14 cellular contexts compared by ENCODE assay signal in the genomic region with DNA sequence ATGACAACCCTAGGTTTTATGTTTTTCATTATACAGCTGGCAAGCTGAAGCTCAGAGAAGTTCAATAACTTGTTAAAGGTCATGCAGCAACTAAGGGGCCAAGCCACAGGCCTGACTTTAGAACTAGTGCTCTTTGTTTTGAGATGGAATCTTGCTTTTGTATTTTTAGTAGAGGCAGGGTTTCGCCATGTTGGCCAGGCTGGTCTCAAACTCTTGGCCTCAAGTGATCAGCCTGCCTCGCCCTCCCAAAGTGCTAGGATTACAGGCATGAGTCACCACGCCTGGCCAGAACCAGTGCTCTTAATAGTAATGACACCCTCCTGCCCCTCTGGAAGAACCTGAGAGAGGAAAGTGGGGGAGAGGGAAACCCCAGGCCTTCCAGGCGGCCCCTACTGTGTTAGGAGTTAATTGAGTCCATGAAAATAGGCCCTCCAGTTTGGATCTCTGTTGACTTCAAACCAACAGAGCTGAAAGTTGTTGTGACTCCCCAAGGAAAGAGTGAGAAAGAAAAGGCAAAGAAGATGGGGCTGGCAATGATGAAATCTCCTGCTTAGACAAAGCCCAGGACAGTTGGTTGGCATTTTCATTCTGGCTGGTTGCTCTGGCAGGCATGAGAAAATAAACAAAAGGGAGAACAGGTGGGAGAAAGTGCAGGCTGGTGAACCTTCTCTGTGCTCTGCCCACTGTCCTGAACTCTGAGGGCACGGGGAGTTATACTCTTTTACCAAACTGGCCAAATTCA. TPM values are rescaled to one million over a fixed set of nuclear protein-coding genes. Genes with fewer than 3 reads are reported as not detected.
A peak's percentile ranks its signal among the peaks of the same experiment; 100 is the strongest.
DNase-seq lines count a peak whose midpoint lies in the region; ATAC-seq and TF ChIP-seq lines count a peak whose summit lies in the region.
"Had no signal": no experiment of that assay in that cellular context is flagged by ENCODE, and none has a peak within 500 bp of the region (broad histone marks: within the 10 kb centered on the region; RNA-seq: fewer than 3 reads in every experiment).

No MANE protein-coding gene starts in this region.

- TF ChIP-seq CTCF in GM20000 (IDR thresholded peaks at IDR 0.05; ENCODE audit: extremely low read depth, missing control alignments): no peak

- no peak overlapping the region for H3K4me3 Mint-ChIP-seq in activated T-helper 17 cell treated with anti-CD3 and anti-CD28 coated beads, Interleukin-2, amount 50 U/mL, for 72 hours
- H3K4me3 Mint-ChIP-seq: activated T-helper 1 cell treated with anti-CD3 and anti-CD28 coated beads, Interleukin-12 subunit alpha, Interleukin-12 subunit beta, Interleukin-2, Interleukin-4 antibody, amounts not matched to agents 30 ng/mL and 10 ng/mL and 1 ng/mL, durations not matched to agents 14 hours and 24 hours and 36 hours; stimulated activated naive B cell treated with anti-CD40 and anti-IgM and Interleukin-4, amounts not matched to agents 10 μg/mL and 1 μg/mL and 100 μg/mL, for 72 hours had no signal

- H3K4me1 Mint-ChIP-seq in activated T-helper 17 cell treated with anti-CD3 and anti-CD28 coated beads, Interleukin-2, amount 50 U/mL, for 72 hours: peaks cover 4% of the 10 kb centered on the region

- no peak for ATAC-seq in activated T-helper 17 cell treated with anti-CD3 and anti-CD28 coated beads, Interleukin-2, amount 50 U/mL, for 72 hours (replicated peaks)
- no peak for ATAC-seq in HG03025 (IDR thresholded peaks at IDR 0.05; ENCODE audit: low FRiP score, unreplicated experiment)
- ATAC-seq: stimulated activated naive B cell treated with anti-CD40 and anti-IgM and Interleukin-4, amounts not matched to agents 10 μg/mL and 1 μg/mL and 100 μg/mL, for 72 hours had no signal

- no peaks in the 10 kb centered on the region for H3K36me3 Mint-ChIP-seq in activated T-helper 17 cell treated with anti-CD3 and anti-CD28 coated beads, Interleukin-2, amount 50 U/mL, for 72 hours (ENCODE audit: low read depth)

- no peaks in the 10 kb centered on the region for H3K27me3 Mint-ChIP-seq in activated T-helper 17 cell treated with anti-CD3 and anti-CD28 coated beads, Interleukin-2, amount 50 U/mL, for 72 hours
- H3K27me3 Mint-ChIP-seq: stimulated activated naive B cell treated with anti-CD40 and anti-IgM and Interleukin-4, amounts not matched to agents 10 μg/mL and 1 μg/mL and 100 μg/mL, for 72 hours had no signal

- no peaks in the 10 kb centered on the region for H3K9me3 Mint-ChIP-seq in activated T-helper 17 cell treated with anti-CD3 and anti-CD28 coated beads, Interleukin-2, amount 50 U/mL, for 72 hours
- H3K9me3 Mint-ChIP-seq: activated T-helper 1 cell treated with anti-CD3 and anti-CD28 coated beads, Interleukin-12 subunit alpha, Interleukin-12 subunit beta, Interleukin-2, Interleukin-4 antibody, amounts not matched to agents 30 ng/mL and 10 ng/mL and 1 ng/mL, durations not matched to agents 14 hours and 24 hours and 36 hours; stimulated activated naive B cell treated with anti-CD40 and anti-IgM and Interleukin-4, amounts not matched to agents 10 μg/mL and 1 μg/mL and 100 μg/mL, for 72 hours had no signal

- peak; percentile 34 for DNase-seq in activated effector memory CD4-positive, alpha-beta T cell treated with anti-CD3 and anti-CD28 coated beads, Interleukin-2, amount 50 U/mL, for 16 hours
- DNase-seq in activated effector memory CD4-positive, alpha-beta T cell treated with Interleukin-2 at 50 U/mL for 16 hours: no peak
- DNase-seq in mesenteric fat pad (ENCODE audit: low spot score) (peak; percentile 39), cerebellar nuclear complex (lab: John Stamatoyannopoulos, UW) (no peak), NCI-H187 (lab: John Stamatoyannopoulos, UW) (no peak), GM20000 (ENCODE audit: low spot score) (no peak)
- DNase-seq: activated CD4-positive, alpha-beta T cell treated with anti-CD3 and anti-CD28 coated beads for 48 hours; esophagus squamous epithelium; NCI-H1694 treated with DMSO at 0.1 percent for 48 hours; NCI-H748 treated with DMSO at 0.1 percent for 48 hours; stimulated activated naive B cell treated with anti-CD40 and anti-IgM and Interleukin-4, amounts not matched to agents 10 μg/mL and 1 μg/mL and 100 μg/mL, for 72 hours had no signal

- H3K27ac Mint-ChIP-seq in activated T-helper 17 cell treated with anti-CD3 and anti-CD28 coated beads, Interleukin-2, amount 50 U/mL, for 72 hours: peak overlapping the region; percentile 29
- H3K27ac Mint-ChIP-seq: activated T-helper 1 cell treated with anti-CD3 and anti-CD28 coated beads, Interleukin-12 subunit alpha, Interleukin-12 subunit beta, Interleukin-2, Interleukin-4 antibody, amounts not matched to agents 30 ng/mL and 10 ng/mL and 1 ng/mL, durations not matched to agents 14 hours and 24 hours and 36 hours; stimulated activated naive B cell treated with anti-CD40 and anti-IgM and Interleukin-4, amounts not matched to agents 10 μg/mL and 1 μg/mL and 100 μg/mL, for 72 hours had no signal

RNA-seq across cellular contexts. Expression of a gene that starts 3.6 kb away (rescaled TPM):
- total RNA-seq in activated T-helper 17 cell treated with anti-CD3 and anti-CD28 coated beads, Interleukin-2, amount 50 U/mL, for 72 hours: 1 to 10 TPM; 3.2 to 9.1 TPM
- total RNA-seq in mesenteric fat pad: 1.6 TPM

RNA-seq across cellular contexts. Expression of a gene that starts 22.1 kb away (rescaled TPM):
- 10 to 100 TPM; 14.2 to 36.7 TPM for total RNA-seq in activated T-helper 17 cell treated with anti-CD3 and anti-CD28 coated beads, Interleukin-2, amount 50 U/mL, for 72 hours
- 24.8 TPM for total RNA-seq in mesenteric fat pad

RNA-seq across cellular contexts. Expression of a gene that starts 30.9 kb away (rescaled TPM):
- 10 to 100 TPM; 50.3 to 59.7 TPM for total RNA-seq in activated T-helper 17 cell treated with anti-CD3 and anti-CD28 coated beads, Interleukin-2, amount 50 U/mL, for 72 hours
- 143 TPM for total RNA-seq in mesenteric fat pad

RNA-seq across cellular contexts. Expression of a gene that starts 38.9 kb away (rescaled TPM):
- total RNA-seq in activated T-helper 17 cell treated with anti-CD3 and anti-CD28 coated beads, Interleukin-2, amount 50 U/mL, for 72 hours: 1 to 10 TPM; 1.2 to 3.5 TPM
- 28.8 TPM for total RNA-seq in mesenteric fat pad

RNA-seq across cellular contexts. Expression of a gene that starts 53.1 kb away (rescaled TPM):
- 10 to 100 TPM in 1 of 2 donors, 1 to 10 TPM in 1; 5.9 to 20.1 TPM for total RNA-seq in activated T-helper 17 cell treated with anti-CD3 and anti-CD28 coated beads, Interleukin-2, amount 50 U/mL, for 72 hours
- 20.2 TPM for total RNA-seq in mesenteric fat pad

Comparison
In these comparisons a context has a peak if more than half of its experiments do, and no peak if none do; other contexts are left out.
1. DNase-seq: peak in activated effector memory CD4-positive, alpha-beta T cell treated with anti-CD3 and anti-CD28 coated beads, Interleukin-2, amount 50 U/mL, for 16 hours (single experiment) and mesenteric fat pad (single experiment); none in activated effector memory CD4-positive, alpha-beta T cell treated with Interleukin-2 at 50 U/mL for 16 hours (single experiment), cerebellar nuclear complex (0 of 2), NCI-H187 (0 of 2) and GM20000 (single experiment).